Comparison of ENCODE assay signal across 14 cellular contexts in genomic region chr13:114263590-114263989, GRCh38. TPM values are rescaled to one million over a fixed set of nuclear protein-coding genes. Genes with fewer than 3 reads are reported as not detected.
A peak's percentile ranks its signal among the peaks of the same experiment; 100 is the strongest.
DNase-seq lines count a peak whose midpoint lies in the region; ATAC-seq, FAIRE-seq and TF ChIP-seq lines count a peak whose summit lies in the region.
"Had no signal": no experiment of that assay in that cellular context is flagged by ENCODE, and none has a peak within 500 bp of the region (broad histone marks: within the 10 kb centered on the region; RNA-seq: fewer than 3 reads in every experiment).

No MANE protein-coding gene starts in this region.

- H3K4me1 Mint-ChIP-seq in T-helper 17 cell = peaks cover 37% of the 10 kb centered on the region
- H3K4me1 Mint-ChIP-seq: neural progenitor cell had no signal

- peak; percentile 51 for ATAC-seq in GM21423 (IDR thresholded peaks at IDR 0.05; ENCODE audit: unreplicated experiment)
- peak; percentile 68 for ATAC-seq in T-helper 17 cell
- ATAC-seq in mucosa of descending colon = peak; percentile 13
- ATAC-seq in body of pancreas = no peak

- intact Hi-C loops in mucosa of descending colon (cut with DNase I, micrococcal nuclease) = no loop called here
- intact Hi-C loops in body of pancreas (cut with DNase I) = no loop called here

- WGBS in body of pancreas, 2 donors = 78 to 80% methylated on average over 5 of the region's 5 CpGs

- no peaks in the 10 kb centered on the region for H3K36me3 ChIP-seq in mucosa of descending colon (ENCODE audit: low read depth)
- H3K36me3 ChIP-seq in body of pancreas (replicated peaks in 1 of 2; ENCODE audit: insufficient read depth in 1 of 2, low read depth in 2 of 2) = peaks cover 6 to 20% of the 10 kb centered on the region in 2 donors

- no peak overlapping the region for H3K4me3 ChIP-seq in mucosa of descending colon
- H3K4me3 ChIP-seq in body of pancreas = no peak overlapping the region
- H3K4me3 ChIP-seq: neural progenitor cell, smooth muscle cell had no signal

- H3K4me3 Mint-ChIP-seq in T-helper 17 cell = peak overlapping the region; percentile 74
- H3K4me3 Mint-ChIP-seq: neural progenitor cell had no signal

- peak overlapping the region; percentile 81 for H3K27ac Mint-ChIP-seq in T-helper 17 cell
- H3K27ac Mint-ChIP-seq: neural progenitor cell had no signal

- no peak for TF ChIP-seq POLR2A in body of pancreas (IDR thresholded peaks at IDR 0.05)

- no peaks in the 10 kb centered on the region for H3K27me3 ChIP-seq in body of pancreas
- H3K27me3 ChIP-seq: neural progenitor cell had no signal

- DNase-seq in DMS79 (lab: John Stamatoyannopoulos, UW) (peak; percentile 36), T-helper 17 cell (no peak), mucosa of descending colon (no peak), body of pancreas (no peak), HTR-8/SVneo (ENCODE audit: insufficient read length, low spot score) (no peak), NCI-H2196 (lab: John Stamatoyannopoulos, UW; ENCODE audit: unreplicated experiment) (no peak)
- no peak for DNase-seq in activated T-cell treated with anti-CD3 and anti-CD28 coated beads, Interleukin-2, amount 50 U/mL, for 48 hours
- DNase-seq: activated CD8-positive, alpha-beta memory T cell treated with anti-CD3 and anti-CD28 coated beads, Interleukin-2, amount 50 U/mL, for 48 hours; kidney; NCI-H1930 had no signal

- peaks cover 11% of the 10 kb centered on the region for H3K36me3 Mint-ChIP-seq in T-helper 17 cell (ENCODE audit: low read depth)

- TF ChIP-seq CTCF in mucosa of descending colon (IDR thresholded peaks at IDR 0.05) = no peak
- no peak for TF ChIP-seq CTCF in body of pancreas (IDR thresholded peaks at IDR 0.05)

- H3K27me3 Mint-ChIP-seq in T-helper 17 cell = no peaks in the 10 kb centered on the region

- H3K4me1 ChIP-seq in mucosa of descending colon (ENCODE audit: low read depth) (peaks cover 14% of the 10 kb centered on the region), body of pancreas (peaks cover 32% of the 10 kb centered on the region)
- H3K4me1 ChIP-seq: neural progenitor cell had no signal

- no peak for FAIRE-seq in HTR-8/SVneo (lab: Jason Lieb, UNC)
- FAIRE-seq: colon, kidney had no signal

- H3K9me3 ChIP-seq in T-helper 17 cell (ENCODE audit: control insufficient read depth, low read length, poor library complexity, severe bottlenecking) (no peaks in the 10 kb centered on the region), mucosa of descending colon (no peaks in the 10 kb centered on the region), body of pancreas (no peaks in the 10 kb centered on the region)

- no peak overlapping the region for H3K27ac ChIP-seq in body of pancreas
- H3K27ac ChIP-seq: neural progenitor cell had no signal

RNA-seq across cellular contexts. Expression of gene UPF3A, which starts 17.8 kb away (rescaled TPM):
- total RNA-seq in T-helper 17 cell (10 to 100 TPM; 33.2 to 52.4 TPM), mucosa of descending colon (10 to 100 TPM; 35.6 to 41.6 (median 41.0) TPM), body of pancreas (10 to 100 TPM; 33.9 to 35.8 TPM)

RNA-seq across cellular contexts. Expression of gene CDC16, which starts 28.9 kb away (rescaled TPM):
- total RNA-seq in T-helper 17 cell (10 to 100 TPM; 47.8 to 69.3 TPM), mucosa of descending colon (10 to 100 TPM; 43.8 to 53.3 (median 50.3) TPM), body of pancreas (10 to 100 TPM; 46.7 to 63.9 TPM)

RNA-seq across cellular contexts. Expression of gene CHAMP1, which starts 50.7 kb away (rescaled TPM):
- 10 to 100 TPM; 10.2 to 12.1 TPM for total RNA-seq in T-helper 17 cell
- 10 to 100 TPM; 16.1 to 17.8 (median 16.7) TPM for total RNA-seq in mucosa of descending colon
- 10 to 100 TPM in 1 of 2 donors, 1 to 10 TPM in 1; 5.9 to 10.6 TPM for total RNA-seq in body of pancreas
